Comparison of ENCODE assay signal across 9 cellular contexts in the genomic region with DNA sequence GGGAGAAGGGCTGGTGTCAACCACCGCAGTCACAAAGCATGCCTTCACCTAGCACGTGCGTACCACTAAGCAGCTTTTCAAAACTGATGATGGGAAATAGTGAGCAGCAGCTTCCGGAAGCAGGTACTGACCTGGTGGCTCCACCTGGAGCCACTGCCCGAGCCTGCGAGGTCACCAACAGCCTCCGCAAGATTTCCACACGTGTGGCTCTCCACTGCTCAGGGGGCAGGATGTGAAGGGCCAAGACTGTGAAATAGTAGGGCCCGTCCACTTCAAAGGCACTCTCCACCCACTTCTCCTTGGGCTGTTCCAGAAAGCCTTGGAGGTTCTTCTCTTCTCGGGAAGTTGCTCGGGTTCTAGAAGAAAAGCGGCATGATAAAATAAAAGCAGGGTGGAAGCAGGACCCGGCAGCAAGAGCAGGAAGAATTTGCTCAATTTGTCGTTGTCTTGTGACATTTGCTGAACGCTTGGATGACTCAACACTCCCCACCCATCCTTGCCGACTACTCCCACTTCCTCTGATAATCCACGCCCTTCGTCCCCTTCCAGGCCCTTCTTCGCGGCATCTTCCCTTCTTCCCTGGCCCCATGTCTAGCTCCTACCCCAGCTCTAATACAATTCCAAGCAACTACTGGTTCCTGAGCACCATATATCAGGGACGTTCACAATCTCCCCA.
DNase-seq lines count a peak whose midpoint lies in the region; ATAC-seq, FAIRE-seq and TF ChIP-seq lines count a peak whose summit lies in the region.
"Had no signal": no experiment of that assay in that cellular context is flagged by ENCODE, and none has a peak within 500 bp of the region (broad histone marks: within the 10 kb centered on the region; RNA-seq: fewer than 3 reads in every experiment).

No MANE protein-coding gene starts in this region.

- H3K4me3 Mint-ChIP-seq in activated naive CD8-positive, alpha-beta T cell treated with anti-CD3 and anti-CD28 coated beads, Interleukin-2, amount 50 U/mL, for 24 hours: no peak overlapping the region
- H3K4me3 Mint-ChIP-seq in activated naive CD8-positive, alpha-beta T cell treated with anti-CD3 and anti-CD28 coated beads for 36 hours: no peak overlapping the region
- H3K4me3 Mint-ChIP-seq in activated CD4-positive, alpha-beta T cell treated with anti-CD3 and anti-CD28 coated beads for 36 hours: no peak overlapping the region
- H3K4me3 Mint-ChIP-seq: brain had no signal

- peak overlapping the region; percentile 25 for H3K27ac Mint-ChIP-seq in activated naive CD8-positive, alpha-beta T cell treated with anti-CD3 and anti-CD28 coated beads, Interleukin-2, amount 50 U/mL, for 24 hours
- no peak overlapping the region for H3K27ac Mint-ChIP-seq in activated naive CD8-positive, alpha-beta T cell treated with anti-CD3 and anti-CD28 coated beads for 36 hours
- H3K27ac Mint-ChIP-seq in activated CD4-positive, alpha-beta T cell treated with anti-CD3 and anti-CD28 coated beads for 36 hours: no peak overlapping the region

- no peak for TF ChIP-seq CTCF in bronchial epithelial cell (IDR thresholded peaks at IDR 0.05; ENCODE audit: insufficient read depth, low read length, severe bottlenecking)
- TF ChIP-seq CTCF in right lobe of liver (IDR thresholded peaks at IDR 0.05): no peak
- no peak for TF ChIP-seq CTCF in vagina (IDR thresholded peaks at IDR 0.05)

- H3K4me3 ChIP-seq in bronchial epithelial cell (ENCODE audit: low read depth, low read length) (no peak overlapping the region), right lobe of liver (no peak overlapping the region), vagina (peak overlapping the region in 1 of 2 donors; percentile 8)

- no peak for DNase-seq in activated naive CD8-positive, alpha-beta T cell treated with anti-CD3 and anti-CD28 coated beads, Interleukin-2, amount 50 U/mL, for 24 hours
- DNase-seq in activated naive CD8-positive, alpha-beta T cell treated with anti-CD3 and anti-CD28 coated beads for 36 hours: no peak
- DNase-seq in bronchial epithelial cell (ENCODE audit: low read depth) (peak; percentile 50), right lobe of liver (peak in 1 of 3 donors; percentile 41), vagina (ENCODE audit: extremely low spot score in 2 of 2) (no peak), 8988T (no peak), glomerular visceral epithelial cell (ENCODE audit: extremely low spot score) (no peak)
- no peak for DNase-seq in activated CD4-positive, alpha-beta T cell treated with anti-CD3 and anti-CD28 coated beads for 36 hours

- POLR2A ChIA-PET in activated CD4-positive, alpha-beta T cell treated with anti-CD3 and anti-CD28 coated beads for 36 hours (lab: Charles Lee): interaction anchor here (1.5 kb wide), 1 partner anchor 9 kb away, joined by 3 read pairs; no protein-coding TSS in a partner anchor

- intact Hi-C loops in right lobe of liver (cut with DNase I) (no loop called here), vagina (cut with DNase I) (no loop called here)
- intact Hi-C loops in activated CD4-positive, alpha-beta T cell treated with anti-CD3 and anti-CD28 coated beads for 36 hours (cut with DNase I, micrococcal nuclease): no loop called here

- no peaks in the 10 kb centered on the region for H3K27me3 ChIP-seq in bronchial epithelial cell (ENCODE audit: control insufficient read depth, insufficient read depth, low read length)
- H3K27me3 ChIP-seq in right lobe of liver: no peaks in the 10 kb centered on the region
- no peaks in the 10 kb centered on the region for H3K27me3 ChIP-seq in vagina

- peaks cover 2% of the 10 kb centered on the region for H3K4me1 Mint-ChIP-seq in activated naive CD8-positive, alpha-beta T cell treated with anti-CD3 and anti-CD28 coated beads, Interleukin-2, amount 50 U/mL, for 24 hours
- peaks cover 3% of the 10 kb centered on the region for H3K4me1 Mint-ChIP-seq in activated naive CD8-positive, alpha-beta T cell treated with anti-CD3 and anti-CD28 coated beads for 36 hours
- no peaks in the 10 kb centered on the region for H3K4me1 Mint-ChIP-seq in activated CD4-positive, alpha-beta T cell treated with anti-CD3 and anti-CD28 coated beads for 36 hours

- H3K36me3 Mint-ChIP-seq in activated naive CD8-positive, alpha-beta T cell treated with anti-CD3 and anti-CD28 coated beads, Interleukin-2, amount 50 U/mL, for 24 hours (ENCODE audit: low read depth): peaks cover 69% of the 10 kb centered on the region
- H3K36me3 Mint-ChIP-seq in activated naive CD8-positive, alpha-beta T cell treated with anti-CD3 and anti-CD28 coated beads for 36 hours: peaks cover 27% of the 10 kb centered on the region
- H3K36me3 Mint-ChIP-seq in activated CD4-positive, alpha-beta T cell treated with anti-CD3 and anti-CD28 coated beads for 36 hours (ENCODE audit: low read depth): peaks cover 72% of the 10 kb centered on the region

- H3K4me1 ChIP-seq in right lobe of liver: peaks cover 0 to 41% (median 20%) of the 10 kb centered on the region in 4 donors
- peaks cover 50% of the 10 kb centered on the region for H3K4me1 ChIP-seq in vagina

- 56% methylated on average over 15 of the region's 21 CpGs for WGBS in right lobe of liver (ENCODE audit: insufficient coverage, low coverage, low lambda C conversion rate, missing lambda C conversion rate)

- FAIRE-seq in bronchial epithelial cell (lab: Jason Lieb, UNC): peak; percentile 32

- H3K9me3 ChIP-seq in right lobe of liver (no peaks in the 10 kb centered on the region), vagina (no peaks in the 10 kb centered on the region)

- no peaks in the 10 kb centered on the region for H3K9me3 Mint-ChIP-seq in activated naive CD8-positive, alpha-beta T cell treated with anti-CD3 and anti-CD28 coated beads, Interleukin-2, amount 50 U/mL, for 24 hours
- H3K9me3 Mint-ChIP-seq in activated naive CD8-positive, alpha-beta T cell treated with anti-CD3 and anti-CD28 coated beads for 36 hours: no peaks in the 10 kb centered on the region
- H3K9me3 Mint-ChIP-seq in activated CD4-positive, alpha-beta T cell treated with anti-CD3 and anti-CD28 coated beads for 36 hours (ENCODE audit: low read depth): no peaks in the 10 kb centered on the region
- H3K9me3 Mint-ChIP-seq: brain had no signal

- H3K27me3 Mint-ChIP-seq in activated naive CD8-positive, alpha-beta T cell treated with anti-CD3 and anti-CD28 coated beads, Interleukin-2, amount 50 U/mL, for 24 hours: no peaks in the 10 kb centered on the region
- no peaks in the 10 kb centered on the region for H3K27me3 Mint-ChIP-seq in activated naive CD8-positive, alpha-beta T cell treated with anti-CD3 and anti-CD28 coated beads for 36 hours
- H3K27me3 Mint-ChIP-seq in activated CD4-positive, alpha-beta T cell treated with anti-CD3 and anti-CD28 coated beads for 36 hours: no peaks in the 10 kb centered on the region
- H3K27me3 Mint-ChIP-seq: brain had no signal

- H3K27ac ChIP-seq in right lobe of liver: peak overlapping the region; percentile 60 to 90 (median 81)
- peak overlapping the region; percentile 75 for H3K27ac ChIP-seq in vagina

- H3K36me3 ChIP-seq in bronchial epithelial cell (ENCODE audit: control insufficient read depth, insufficient read depth, low read length): peaks cover 33% of the 10 kb centered on the region
- H3K36me3 ChIP-seq in right lobe of liver: peaks cover 0 to 80% (median 36%) of the 10 kb centered on the region in 4 donors
- peaks cover 0 to 66% of the 10 kb centered on the region in 2 donors for H3K36me3 ChIP-seq in vagina

- no peak for TF ChIP-seq POLR2A in right lobe of liver (IDR thresholded peaks at IDR 0.05)
- no peak for TF ChIP-seq POLR2A in vagina (IDR thresholded peaks at IDR 0.05)

- ATAC-seq in activated naive CD8-positive, alpha-beta T cell treated with anti-CD3 and anti-CD28 coated beads, Interleukin-2, amount 50 U/mL, for 24 hours: no peak
- ATAC-seq in right lobe of liver: peak; percentile 6 to 28 (median 17)
- no peak for ATAC-seq in activated CD4-positive, alpha-beta T cell treated with anti-CD3 and anti-CD28 coated beads for 36 hours

- CTCF ChIA-PET in activated CD4-positive, alpha-beta T cell treated with anti-CD3 and anti-CD28 coated beads for 36 hours (lab: Charles Lee): interaction anchor here (0.9 kb wide), 1 partner anchor 168 kb away, joined by 4 read pairs; no protein-coding TSS in a partner anchor

Comparison
In these comparisons a context has a peak if more than half of its experiments do, and no peak if none do; other contexts are left out.
1. ATAC-seq: peak in right lobe of liver (4 of 4); none in activated naive CD8-positive, alpha-beta T cell treated with anti-CD3 and anti-CD28 coated beads, Interleukin-2, amount 50 U/mL, for 24 hours (single experiment) and activated CD4-positive, alpha-beta T cell treated with anti-CD3 and anti-CD28 coated beads for 36 hours (single experiment).